In the genomic region with DNA sequence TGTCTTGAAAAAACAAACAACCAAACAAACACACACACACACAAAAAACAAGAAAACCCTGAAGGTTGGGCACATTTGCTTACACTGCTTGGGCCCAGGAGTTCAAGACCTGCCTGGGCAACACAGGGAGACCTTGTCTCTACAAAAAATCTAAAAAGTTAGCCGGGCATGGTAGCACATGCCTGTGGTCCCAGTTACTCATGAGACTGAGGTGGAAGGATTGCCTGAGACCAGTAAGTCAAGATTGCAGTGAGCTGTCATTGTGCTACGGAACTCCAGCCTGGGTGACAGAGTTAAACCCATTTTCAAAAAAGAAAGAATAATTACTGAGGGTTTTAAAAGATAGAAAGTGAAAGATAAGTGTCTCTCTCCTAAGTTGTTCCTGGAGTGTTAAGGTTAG, we compare ENCODE assay signal across 18 cellular contexts.
DNase-seq lines count a peak whose midpoint lies in the region; FAIRE-seq and TF ChIP-seq lines count a peak whose summit lies in the region.
"Had no signal": no experiment of that assay in that cellular context is flagged by ENCODE, and none has a peak within 500 bp of the region (broad histone marks: within the 10 kb centered on the region; RNA-seq: fewer than 3 reads in every experiment).

No MANE protein-coding gene starts in this region.

- H3K27ac ChIP-seq in right atrium auricular region = no peak overlapping the region
- H3K27ac ChIP-seq: KMS-11 had no signal

- H3K36me3 ChIP-seq in bronchial epithelial cell (ENCODE audit: control insufficient read depth, insufficient read depth, low read length) (no peaks in the 10 kb centered on the region), right atrium auricular region (no peaks in the 10 kb centered on the region)
- H3K36me3 ChIP-seq: MG63 had no signal

- H3K4me3 ChIP-seq in AG10803 (ENCODE audit: low read length) (no peak overlapping the region), bronchial epithelial cell (ENCODE audit: low read depth, low read length) (no peak overlapping the region), right atrium auricular region (no peak overlapping the region)
- H3K4me3 ChIP-seq: MG63 had no signal

- H3K27me3 ChIP-seq in bronchial epithelial cell (ENCODE audit: control insufficient read depth, insufficient read depth, low read length) (no peaks in the 10 kb centered on the region), right atrium auricular region (no peaks in the 10 kb centered on the region)
- H3K27me3 ChIP-seq: MG63 had no signal

- DNase-seq in AG10803 (ENCODE audit: low read depth) (peak; percentile 10), M059J (ENCODE audit: low read depth) (peak; percentile 8), bronchial epithelial cell (ENCODE audit: low read depth) (peak; percentile 84), kidney tubule cell (ENCODE audit: low spot score) (peak; percentile 70), right atrium auricular region (ENCODE audit: low spot score) (no peak), putamen (ENCODE audit: low spot score) (no peak), retina (no peak), cortex of kidney (lab: John Stamatoyannopoulos, UW) (no peak)
- DNase-seq: C1 segment of cervical spinal cord, MG63, NCI-H1092, NCI-H146, NCI-H2081, NCI-H510A, NCI-H82, SHP77 treated with DMSO at 0.1 percent for 48 hours had no signal

- FAIRE-seq in bronchial epithelial cell (lab: Jason Lieb, UNC) = no peak
- FAIRE-seq: H1 had no signal

- TF ChIP-seq CTCF in AG10803 (conservative IDR thresholded peaks at IDR 0.05; ENCODE audit: low read length) = no peak
- TF ChIP-seq CTCF in bronchial epithelial cell (IDR thresholded peaks at IDR 0.05; ENCODE audit: insufficient read depth, low read length, severe bottlenecking) = no peak
- no peak for TF ChIP-seq CTCF in right atrium auricular region (IDR thresholded peaks at IDR 0.05)

- H3K9me3 ChIP-seq in right atrium auricular region = no peaks in the 10 kb centered on the region
- H3K9me3 ChIP-seq: MG63 had no signal

- no peaks in the 10 kb centered on the region for H3K4me1 ChIP-seq in right atrium auricular region

Comparison
In these comparisons a context has a peak if more than half of its experiments do, and no peak if none do; other contexts are left out.
1. DNase-seq: peak in AG10803 (single experiment), M059J (single experiment), bronchial epithelial cell (single experiment) and kidney tubule cell (single experiment); none in right atrium auricular region (single experiment), putamen (single experiment), retina (single experiment) and cortex of kidney (single experiment).